8 cellular contexts compared by ENCODE assay signal in the genomic region with DNA sequence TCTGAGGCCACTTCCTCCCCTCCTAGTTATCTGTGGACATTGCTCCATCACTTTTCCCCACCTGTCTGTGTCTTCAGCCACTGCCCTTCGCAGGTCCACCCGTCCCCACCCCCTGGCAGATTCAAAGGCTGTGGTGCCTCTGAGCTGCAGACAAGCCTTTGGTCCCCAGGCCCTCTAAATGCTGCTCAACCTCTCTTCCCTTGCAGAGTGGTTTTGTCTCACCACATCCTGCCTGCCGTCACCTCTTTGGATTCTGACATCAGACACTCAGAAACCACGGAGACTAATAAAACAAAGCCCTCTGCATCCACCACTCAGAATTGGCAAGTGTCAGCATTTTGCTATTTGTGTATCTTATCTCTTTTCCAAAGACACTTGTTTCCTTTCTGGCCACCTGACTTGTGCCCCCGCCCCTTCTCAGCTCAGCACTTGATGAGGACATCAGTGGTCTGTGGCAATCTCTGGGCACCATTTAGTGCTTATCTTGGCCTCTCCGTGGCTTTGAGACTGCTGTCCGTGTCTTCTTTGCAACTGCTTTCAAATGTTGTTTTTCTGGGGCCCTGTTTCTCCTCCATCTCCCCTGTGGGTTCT. TPM values are rescaled to one million over a fixed set of nuclear protein-coding genes. Genes with fewer than 3 reads are reported as not detected.
A peak's percentile ranks its signal among the peaks of the same experiment; 100 is the strongest.
DNase-seq lines count a peak whose midpoint lies in the region; ATAC-seq and TF ChIP-seq lines count a peak whose summit lies in the region.

No MANE protein-coding gene starts in this region.

- intact Hi-C loops in HCT116 (cut with micrococcal nuclease), result no loop called here

- no peaks in the 10 kb centered on the region for H3K9me2 ChIP-seq in HCT116 (ENCODE audit: insufficient read depth)

- no peak overlapping the region for H3K9ac ChIP-seq in HCT116 (ENCODE audit: low read length)

- peaks cover 31% of the 10 kb centered on the region for H3K27me3 Mint-ChIP-seq in activated CD8-positive, alpha-beta T cell treated with anti-CD3 and anti-CD28 coated beads, Interleukin-2, amount 10 ng/mL, durations not matched to agents 7 days and 5 days (ENCODE audit: low read depth)

- H3K9me3 ChIP-seq in HCT116 (ENCODE audit: control insufficient read depth in 1 of 2, insufficient read depth in 1 of 2, low read depth in 1 of 2, low read length in 2 of 2), result no peaks in the 10 kb centered on the region

- H3K36me3 ChIP-seq in HCT116 (ENCODE audit: control insufficient read depth in 1 of 2, insufficient read depth in 2 of 2, low read length in 2 of 2), result no peaks in the 10 kb centered on the region

- H3K4me3 ChIP-seq in HCT116 (replicated peaks in 1 of 2; ENCODE audit: low read depth in 1 of 2, low read length in 2 of 2) (no peak overlapping the region), fibroblast of the aortic adventitia (ENCODE audit: low read depth, low read length) (no peak overlapping the region)

- H4K20me1 ChIP-seq in HCT116 (ENCODE audit: insufficient read depth), result no peaks in the 10 kb centered on the region

- no peak overlapping the region for H3K4me2 ChIP-seq in HCT116 (ENCODE audit: low read length)

- H3K79me2 ChIP-seq in HCT116 (ENCODE audit: insufficient read depth, low read length), result no peaks in the 10 kb centered on the region

- H3K36me3 Mint-ChIP-seq in activated CD8-positive, alpha-beta T cell treated with anti-CD3 and anti-CD28 coated beads, Interleukin-2, amount 10 ng/mL, durations not matched to agents 7 days and 5 days (ENCODE audit: low read depth), result peaks cover 12% of the 10 kb centered on the region

- H3K27me3 ChIP-seq in HCT116 (ENCODE audit: insufficient read depth, low read length), result peaks cover 10% of the 10 kb centered on the region; the same call in 1 of the 2 replicates

- RAD21 ChIA-PET in HCT116 (lab: Charles Lee; ENCODE audit: low non-redundant PET in 1 of 2, low total read pairs in 2 of 2, uncharacterized antibody in 2 of 2, unreplicated experiment in 2 of 2), result no interaction called here

- no peak for TF ChIP-seq POLR2A in HCT116 (IDR thresholded peaks at IDR 0.05; ENCODE audit: borderline replicate concordance, extremely low read depth, insufficient read depth, insufficient read length)

- H3K27ac ChIP-seq in HCT116 (ENCODE audit: low read depth, low read length), result no peak overlapping the region
- no peak overlapping the region for H3K27ac ChIP-seq in substantia nigra (ENCODE audit: low read depth, low read length, poor library complexity, severe bottlenecking)

- H2AFZ ChIP-seq in HCT116 (ENCODE audit: low read depth, low read length, poor library complexity, severe bottlenecking), result no peak overlapping the region

- peak overlapping the region; percentile 93 for H3K27ac Mint-ChIP-seq in activated CD8-positive, alpha-beta T cell treated with anti-CD3 and anti-CD28 coated beads, Interleukin-2, amount 10 ng/mL, durations not matched to agents 7 days and 5 days

- H3K4me1 ChIP-seq in HCT116 (ENCODE audit: control insufficient read depth in 1 of 2, insufficient read depth in 2 of 2, low read length in 2 of 2), result peaks cover 2 to 6% of the 10 kb centered on the region in 2 experiments; a peak in 3 of 4 replicates

- no peak for TF ChIP-seq RAD21 in HCT116 (IDR thresholded peaks at IDR 0.05; ENCODE audit: low read depth)

- ATAC-seq in HCT116, result peak; percentile 32; the same call in 1 of the 2 replicates
- peak; percentile 91 for ATAC-seq in activated CD8-positive, alpha-beta T cell treated with anti-CD3 and anti-CD28 coated beads, Interleukin-2, amount 10 ng/mL, durations not matched to agents 7 days and 5 days

- peaks cover 35% of the 10 kb centered on the region for H3K4me1 Mint-ChIP-seq in activated CD8-positive, alpha-beta T cell treated with anti-CD3 and anti-CD28 coated beads, Interleukin-2, amount 10 ng/mL, durations not matched to agents 7 days and 5 days (ENCODE audit: low read depth)

- CTCF ChIA-PET in HCT116 (lab: Charles Lee), result no interaction called here
- CTCF ChIA-PET in activated CD8-positive, alpha-beta T cell treated with anti-CD3 and anti-CD28 coated beads, Interleukin-2, amount 10 ng/mL, durations not matched to agents 7 days and 5 days (lab: Charles Lee), result interaction anchor here (1.0 to 2.5 kb wide), 8 partner anchors 8 to 227 kb away, joined by 3 to 12 read pairs (median 4); no protein-coding TSS in a partner anchor

- peak; percentile 80 for DNase-seq in GM04504 (ENCODE audit: low read depth)
- no peak for DNase-seq in HCT116 (ENCODE audit: low read depth, low spot score)
- peak; percentile 94 for DNase-seq in NCI-H2029 treated with DMSO at 0.1 percent for 48 hours (lab: John Stamatoyannopoulos, UW)
- peak; percentile 94 for DNase-seq in activated CD8-positive, alpha-beta T cell treated with anti-CD3 and anti-CD28 coated beads, Interleukin-2, amount 10 ng/mL, durations not matched to agents 7 days and 5 days
- peak; percentile 84 for DNase-seq in fibroblast of the aortic adventitia (ENCODE audit: low read depth)
- peak; percentile 27 to 55 for DNase-seq in stimulated activated CD8-positive, alpha-beta memory T cell treated with anti-CD3 and anti-CD28 coated beads, Interleukin-4, amount 100 ng/mL, for 1 hour (ENCODE audit: low read depth in 2 of 2, low spot score in 1 of 2)
- DNase-seq in substantia nigra (lab: John Stamatoyannopoulos, UW), result no peak
- no peak for DNase-seq in HuH-7 (ENCODE audit: low spot score)

- TF ChIP-seq CTCF in HCT116 (IDR thresholded peaks at IDR 0.05 in 2 of 3, conservative IDR thresholded peaks at IDR 0.05 in 1 of 3; ENCODE audit: borderline replicate concordance in 1 of 3, insufficient read depth in 1 of 3, low read depth in 2 of 3, low read length in 2 of 3), result no peak
- no peak for TF ChIP-seq CTCF in fibroblast of the aortic adventitia (IDR thresholded peaks at IDR 0.05; ENCODE audit: insufficient read depth, low read length)

- BruUV-seq in HCT116 (replicated peaks; lab: Mats Ljungman, UMichigan), result no TSS peak

- POLR2A ChIA-PET in HCT116 (lab: Charles Lee), result no interaction called here
- POLR2A ChIA-PET in activated CD8-positive, alpha-beta T cell treated with anti-CD3 and anti-CD28 coated beads, Interleukin-2, amount 10 ng/mL, durations not matched to agents 7 days and 5 days (lab: Charles Lee), result interaction anchor here (1.0 kb wide), 1 partner anchor 111 kb away, joined by 3 read pairs; no protein-coding TSS in a partner anchor

- H3K4me3 Mint-ChIP-seq in activated CD8-positive, alpha-beta T cell treated with anti-CD3 and anti-CD28 coated beads, Interleukin-2, amount 10 ng/mL, durations not matched to agents 7 days and 5 days, result peak overlapping the region; percentile 50

- H3K9me3 Mint-ChIP-seq in activated CD8-positive, alpha-beta T cell treated with anti-CD3 and anti-CD28 coated beads, Interleukin-2, amount 10 ng/mL, durations not matched to agents 7 days and 5 days (ENCODE audit: insufficient read depth), result no peaks in the 10 kb centered on the region

TF ChIP-seq in HCT116, 20 proteins besides CTCF, POLR2A, EP300 and RAD21:
- TF ChIP-seq TCF7L2 (IDR thresholded peaks at IDR 0.05; ENCODE audit: borderline replicate concordance, extremely low read depth, insufficient read depth, insufficient read length), result peak; percentile 15
- TF ChIP-seq ELF1 (IDR thresholded peaks at IDR 0.05; ENCODE audit: borderline replicate concordance, low read depth), result no peak
- TF ChIP-seq SP1 (IDR thresholded peaks at IDR 0.05; ENCODE audit: low read depth), result peak; percentile 19; the same call in 1 of the 2 replicates

RNA-seq across cellular contexts. Expression of gene CNIH3, which starts 7.7 kb away (rescaled TPM):
- total RNA-seq in HCT116 (2021; ENCODE audit: unreplicated experiment) (1.8 TPM), fibroblast of the aortic adventitia (ENCODE audit: low replicate concordance) (31.5 and 72.4 TPM in 2 replicates)
- 1.5 and 2.4 TPM in 2 replicates for polyA plus RNA-seq in HCT116 (2012)
- total RNA-seq in activated CD8-positive, alpha-beta T cell treated with anti-CD3 and anti-CD28 coated beads, Interleukin-2, amount 10 ng/mL, durations not matched to agents 7 days and 5 days, result 1 to 10 TPM; 1.5 to 2.5 TPM

Comparison
In these comparisons a context has a peak if more than half of its experiments do, and no peak if none do; other contexts are left out.
1. DNase-seq: peak in GM04504 (single experiment), NCI-H2029 treated with DMSO at 0.1 percent for 48 hours (single experiment), activated CD8-positive, alpha-beta T cell treated with anti-CD3 and anti-CD28 coated beads, Interleukin-2, amount 10 ng/mL, durations not matched to agents 7 days and 5 days (single experiment), fibroblast of the aortic adventitia (single experiment) and stimulated activated CD8-positive, alpha-beta memory T cell treated with anti-CD3 and anti-CD28 coated beads, Interleukin-4, amount 100 ng/mL, for 1 hour (2 of 2); none in HCT116 (single experiment), substantia nigra (0 of 49) and HuH-7 (single experiment).